ENCODE assay signal across 12 cellular contexts in the genomic region with DNA sequence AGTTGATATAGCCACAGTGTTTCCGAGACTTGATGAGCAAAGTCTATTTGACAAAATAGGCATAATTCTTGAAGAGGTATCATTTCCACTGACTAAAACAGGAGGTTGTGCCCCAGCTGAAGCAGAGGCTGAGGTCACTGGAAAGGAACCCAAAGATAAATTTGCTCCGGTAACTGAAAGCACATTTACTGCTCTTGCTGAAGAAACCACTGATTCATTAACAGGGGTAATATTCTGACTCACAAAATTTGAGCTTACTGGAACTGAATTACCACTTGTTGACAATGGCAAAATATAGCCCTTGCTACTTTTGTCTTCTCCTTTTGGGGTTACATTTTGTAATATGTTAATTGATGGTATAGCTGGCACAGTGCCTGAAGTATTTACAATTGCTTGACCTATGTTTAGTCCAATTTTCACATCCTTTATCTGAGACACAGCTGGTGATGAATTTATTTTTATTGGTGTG. TPM values are rescaled to one million over a fixed set of nuclear protein-coding genes. Genes with fewer than 3 reads are reported as not detected.
DNase-seq lines count a peak whose midpoint lies in the region; ATAC-seq, FAIRE-seq and TF ChIP-seq lines count a peak whose summit lies in the region.
"Had no signal": no experiment of that assay in that cellular context is flagged by ENCODE, and none has a peak within 500 bp of the region (broad histone marks: within the 10 kb centered on the region; RNA-seq: fewer than 3 reads in every experiment).

No MANE protein-coding gene starts in this region.

- H3K36me3 ChIP-seq in astrocyte (ENCODE audit: insufficient read depth, low read length) = peaks cover 21% of the 10 kb centered on the region
- no peaks in the 10 kb centered on the region; the same call in 1 of the 2 replicates for H3K36me3 ChIP-seq in GM23338 (ENCODE audit: insufficient read depth)
- peaks cover 0 to 47% (median 0%) of the 10 kb centered on the region in 3 experiments for H3K36me3 ChIP-seq in naive thymus-derived CD4-positive, alpha-beta T cell (ENCODE audit: control insufficient read depth in 2 of 3, insufficient read depth in 3 of 3, low read length in 3 of 3)

- H3K9me2 ChIP-seq in GM23338 (ENCODE audit: insufficient read depth) = no peaks in the 10 kb centered on the region

- H3K4me3 Mint-ChIP-seq in astrocyte (ENCODE audit: unreplicated experiment) (no peak overlapping the region), GM23338 (no peak overlapping the region)
- H3K4me3 Mint-ChIP-seq in CD4-positive, alpha-beta T cell = no peak overlapping the region
- no peak overlapping the region for H3K4me3 Mint-ChIP-seq in naive thymus-derived CD4-positive, alpha-beta T cell
- H3K4me3 Mint-ChIP-seq: mesothelial cell of epicardium had no signal

- no peaks in the 10 kb centered on the region for H3K9me3 Mint-ChIP-seq in astrocyte (ENCODE audit: unreplicated experiment)
- no peaks in the 10 kb centered on the region for H3K9me3 Mint-ChIP-seq in CD4-positive, alpha-beta T cell
- no peaks in the 10 kb centered on the region for H3K9me3 Mint-ChIP-seq in GM23338
- peaks cover 0 to 11% (median 0%) of the 10 kb centered on the region in 11 donors for H3K9me3 Mint-ChIP-seq in naive thymus-derived CD4-positive, alpha-beta T cell
- H3K9me3 Mint-ChIP-seq: mesothelial cell of epicardium had no signal

- intact Hi-C loops in CD4-positive, alpha-beta T cell (cut with DNase I, micrococcal nuclease) = loop anchor here in 1 of 2 experiments (10.0 kb wide), 1 partner anchor 56 kb away; no protein-coding TSS in a partner anchor
- intact Hi-C loops in naive thymus-derived CD4-positive, alpha-beta T cell (cut with micrococcal nuclease) = no loop called here

- H3K27ac ChIP-seq in astrocyte (ENCODE audit: low read depth, low read length) (no peak overlapping the region), GM23338 (ENCODE audit: low read depth) (no peak overlapping the region)
- no peak overlapping the region for H3K27ac ChIP-seq in CD4-positive, alpha-beta T cell (ENCODE audit: low read depth, low read length)
- no peak overlapping the region for H3K27ac ChIP-seq in naive thymus-derived CD4-positive, alpha-beta T cell (ENCODE audit: low read depth, low read length)
- H3K27ac ChIP-seq: epithelial cell of prostate had no signal

- no peaks in the 10 kb centered on the region for H3F3A ChIP-seq in GM23338 (replicated peaks; ENCODE audit: low read depth)

- CTCF ChIA-PET in CD4-positive, alpha-beta T cell (lab: Charles Lee) = no interaction called here
- CTCF ChIA-PET in naive thymus-derived CD4-positive, alpha-beta T cell (lab: Charles Lee) = interaction anchor here (0.6 kb wide), 1 partner anchor 52 kb away, joined by 3 read pairs; no protein-coding TSS in a partner anchor

- H3K9me3 ChIP-seq in astrocyte (ENCODE audit: insufficient read depth, low read depth, low read length) = no peaks in the 10 kb centered on the region
- no peaks in the 10 kb centered on the region for H3K9me3 ChIP-seq in CD4-positive, alpha-beta T cell (ENCODE audit: control insufficient read depth, low read length)
- no peaks in the 10 kb centered on the region for H3K9me3 ChIP-seq in naive thymus-derived CD4-positive, alpha-beta T cell (ENCODE audit: control insufficient read depth in 2 of 3, low read length in 3 of 3)

- no peaks in the 10 kb centered on the region for H3K4me1 ChIP-seq in astrocyte (ENCODE audit: insufficient read depth, low read length)
- H3K4me1 ChIP-seq in GM23338 (ENCODE audit: insufficient read depth) = no peaks in the 10 kb centered on the region
- H3K4me1 ChIP-seq in naive thymus-derived CD4-positive, alpha-beta T cell (ENCODE audit: control insufficient read depth in 2 of 2, insufficient read depth in 2 of 2, low read length in 2 of 2) = no peaks in the 10 kb centered on the region

- H3K36me3 Mint-ChIP-seq in astrocyte (ENCODE audit: low read depth, unreplicated experiment) (peaks cover 9% of the 10 kb centered on the region), GM23338 (ENCODE audit: low read depth) (peaks cover 6% of the 10 kb centered on the region; the same call in 1 of the 3 replicates)
- peaks cover 72% of the 10 kb centered on the region for H3K36me3 Mint-ChIP-seq in CD4-positive, alpha-beta T cell (ENCODE audit: low read depth)
- H3K36me3 Mint-ChIP-seq in naive thymus-derived CD4-positive, alpha-beta T cell = peaks cover 38 to 61% (median 51%) of the 10 kb centered on the region in 5 donors

- H2AFZ ChIP-seq in astrocyte (ENCODE audit: low read depth, low read length) (no peak overlapping the region), GM23338 (no peak overlapping the region)

- H3K27me3 ChIP-seq in astrocyte (ENCODE audit: insufficient read depth, low read length) (no peaks in the 10 kb centered on the region), GM23338 (ENCODE audit: insufficient read depth) (no peaks in the 10 kb centered on the region)
- H3K27me3 ChIP-seq in CD4-positive, alpha-beta T cell (ENCODE audit: control insufficient read depth, insufficient read depth, low read length) = no peaks in the 10 kb centered on the region
- no peaks in the 10 kb centered on the region for H3K27me3 ChIP-seq in naive thymus-derived CD4-positive, alpha-beta T cell (ENCODE audit: control insufficient read depth in 2 of 2, insufficient read depth in 2 of 2, low read length in 2 of 2)

- H4K20me1 ChIP-seq in astrocyte (ENCODE audit: insufficient read depth, low read length) (no peaks in the 10 kb centered on the region), GM23338 (replicated peaks; ENCODE audit: insufficient read depth) (no peaks in the 10 kb centered on the region; the same call in 1 of the 2 replicates)

- H3K4me1 Mint-ChIP-seq in astrocyte (ENCODE audit: low read depth, unreplicated experiment) (peaks cover 16% of the 10 kb centered on the region), GM23338 (no peaks in the 10 kb centered on the region)
- H3K4me1 Mint-ChIP-seq in CD4-positive, alpha-beta T cell (ENCODE audit: low read depth) = no peaks in the 10 kb centered on the region
- H3K4me1 Mint-ChIP-seq in naive thymus-derived CD4-positive, alpha-beta T cell = peaks cover 0 to 31% (median 8%) of the 10 kb centered on the region in 7 donors
- H3K4me1 Mint-ChIP-seq: mesothelial cell of epicardium had no signal

- H3K9ac ChIP-seq in astrocyte (ENCODE audit: low read length) = no peak overlapping the region

- H3K4me3 ChIP-seq in astrocyte (ENCODE audit: insufficient read depth, low read depth, low read length) (no peak overlapping the region), GM23338 (no peak overlapping the region)
- H3K4me3 ChIP-seq in naive thymus-derived CD4-positive, alpha-beta T cell (ENCODE audit: low read length) = no peak overlapping the region

- DNase-seq in GM13977 (ENCODE audit: low spot score) (peak; percentile 42), astrocyte (ENCODE audit: low read depth) (peak; percentile 13), GM23338 (ENCODE audit: low spot score) (no peak), SHP77 treated with DMSO at 0.1 percent for 48 hours (lab: John Stamatoyannopoulos, UW) (no peak)
- no peak for DNase-seq in CD4-positive, alpha-beta T cell
- no peak for DNase-seq in naive thymus-derived CD4-positive, alpha-beta T cell
- DNase-seq: GDM1, Kasumi-1 had no signal

- H3K27me3 Mint-ChIP-seq in astrocyte (ENCODE audit: low read depth, unreplicated experiment) = no peaks in the 10 kb centered on the region
- no peaks in the 10 kb centered on the region for H3K27me3 Mint-ChIP-seq in CD4-positive, alpha-beta T cell
- no peaks in the 10 kb centered on the region for H3K27me3 Mint-ChIP-seq in GM23338 (ENCODE audit: insufficient read depth, low read depth, poor library complexity)
- no peaks in the 10 kb centered on the region for H3K27me3 Mint-ChIP-seq in naive thymus-derived CD4-positive, alpha-beta T cell

- POLR2A ChIA-PET in CD4-positive, alpha-beta T cell (lab: Charles Lee) = no interaction called here
- POLR2A ChIA-PET in naive thymus-derived CD4-positive, alpha-beta T cell (lab: Charles Lee) = no interaction called here

- TF ChIP-seq CTCF in GM13977 (IDR thresholded peaks at IDR 0.05; ENCODE audit: extremely low read depth, insufficient read depth, missing control alignments) (no peak), astrocyte (IDR thresholded peaks at IDR 0.05; ENCODE audit: insufficient read depth, low read depth, low read length) (no peak), GM23338 (conservative IDR thresholded peaks at IDR 0.05; ENCODE audit: low read depth in 2 of 2) (no peak)
- no peak for TF ChIP-seq CTCF in CD4-positive, alpha-beta T cell (IDR thresholded peaks at IDR 0.05)

- ATAC-seq in GM19452 (IDR thresholded peaks at IDR 0.05; ENCODE audit: unreplicated experiment) (peak; percentile 89), HG03045 (IDR thresholded peaks at IDR 0.05; ENCODE audit: unreplicated experiment) (peak; percentile 82), GM23338 (no peak)
- ATAC-seq in CD4-positive, alpha-beta T cell (ENCODE audit: poor library complexity) = no peak
- no peak for ATAC-seq in naive thymus-derived CD4-positive, alpha-beta T cell

- in situ Hi-C loops in GM13977 (cut with MboI; ENCODE audit: low pct_unique_long_range_greater_than_20kb, low sequenced_read_pairs, unreplicated experiment) = no loop called here

- no peak for FAIRE-seq in astrocyte (lab: Jason Lieb, UNC)

- H3K4me2 ChIP-seq in astrocyte (ENCODE audit: low read length) (no peak overlapping the region), GM23338 (no peak overlapping the region)

- H3K27ac Mint-ChIP-seq in astrocyte (ENCODE audit: unreplicated experiment) (no peak overlapping the region), GM23338 (no peak overlapping the region)
- no peak overlapping the region for H3K27ac Mint-ChIP-seq in CD4-positive, alpha-beta T cell
- no peak overlapping the region for H3K27ac Mint-ChIP-seq in naive thymus-derived CD4-positive, alpha-beta T cell
- H3K27ac Mint-ChIP-seq: mesothelial cell of epicardium had no signal

- H3K79me2 ChIP-seq in astrocyte (ENCODE audit: insufficient read depth, low read length) (no peaks in the 10 kb centered on the region), GM23338 (replicated peaks; ENCODE audit: insufficient read depth) (no peaks in the 10 kb centered on the region)

TF ChIP-seq in GM23338, 12 proteins besides CTCF, POLR2A, EP300 and RAD21:
- no peak for TF ChIP-seq EZH2 (IDR thresholded peaks at IDR 0.05; ENCODE audit: low read depth, unreplicated experiment)
TF ChIP-seq in GM23338: peak in this region for 0.

RNA-seq across cellular contexts. Expression of a gene that starts 30.2 kb away (rescaled TPM):
- total RNA-seq in astrocyte = not detected in 2 replicates
- total RNA-seq in CD4-positive, alpha-beta T cell = not detected
- not detected in 2 replicates for total RNA-seq in GM23338 (2014; rRNA removed; shearing (Covaris generic))
- polyA plus RNA-seq in GM23338 (2016; fragmentation: Nextera tagmentation; extraction: Ambion mirVana) = 0.38 TPM in 1 of 2 replicates, not detected in the other
- not detected for total RNA-seq in naive thymus-derived CD4-positive, alpha-beta T cell
- under 1 TPM; 0.38 to 0.97 TPM for polyA plus RNA-seq in naive thymus-derived CD4-positive, alpha-beta T cell
- total RNA-seq: mesothelial cell of epicardium had no signal

Comparison
In these comparisons a context has a peak if more than half of its experiments do, and no peak if none do; other contexts are left out.
1. DNase-seq: peak in GM13977 (single experiment) and astrocyte (single experiment); none in CD4-positive, alpha-beta T cell (0 of 10), GM23338 (single experiment), SHP77 treated with DMSO at 0.1 percent for 48 hours (single experiment) and naive thymus-derived CD4-positive, alpha-beta T cell (0 of 9).
2. ATAC-seq: peak in GM19452 (single experiment) and HG03045 (single experiment); none in CD4-positive, alpha-beta T cell (single experiment), GM23338 (single experiment) and naive thymus-derived CD4-positive, alpha-beta T cell (single experiment).